In genomic region chr1:214287884-214288283, GRCh38 we compare ENCODE assay signal across 19 cellular contexts. TPM values are rescaled to one million over a fixed set of nuclear protein-coding genes. Genes with fewer than 3 reads are reported as not detected.
DNase-seq lines count a peak whose midpoint lies in the region; ATAC-seq, FAIRE-seq and TF ChIP-seq lines count a peak whose summit lies in the region.
"Had no signal": no experiment of that assay in that cellular context is flagged by ENCODE, and none has a peak within 500 bp of the region (broad histone marks: within the 10 kb centered on the region; RNA-seq: fewer than 3 reads in every experiment).

No MANE protein-coding gene starts in this region.

- peaks cover 0 to 8% (median 6%) of the 10 kb centered on the region in 3 donors for H3K4me1 ChIP-seq in pancreas

- no peak overlapping the region for H3K4me3 ChIP-seq in pancreas
- H3K4me3 ChIP-seq: K562 had no signal

- TF ChIP-seq CTCF in natural killer cell (IDR thresholded peaks at IDR 0.05) (no peak), pancreas (IDR thresholded peaks at IDR 0.05) (no peak)

- H3K4me3 Mint-ChIP-seq in activated naive CD8-positive, alpha-beta T cell treated with anti-CD3 and anti-CD28 coated beads, Interleukin-2, amount 10 ng/mL, durations not matched to agents 7 days and 5 days, result peak overlapping the region; percentile 11
- no peak overlapping the region for H3K4me3 Mint-ChIP-seq in activated naive CD8-positive, alpha-beta T cell treated with anti-CD3 and anti-CD28 coated beads, Interleukin-2, amount 50 U/mL, for 24 hours
- no peak overlapping the region for H3K4me3 Mint-ChIP-seq in central memory CD8-positive, alpha-beta T cell
- peak overlapping the region; percentile 65 for H3K4me3 Mint-ChIP-seq in natural killer cell
- H3K4me3 Mint-ChIP-seq: CD4-positive, alpha-beta T cell; HFFc6 had no signal

- no peaks in the 10 kb centered on the region for H3K9me3 ChIP-seq in pancreas
- H3K9me3 ChIP-seq: Caco-2 had no signal

- H3K27me3 Mint-ChIP-seq in activated naive CD8-positive, alpha-beta T cell treated with anti-CD3 and anti-CD28 coated beads, Interleukin-2, amount 10 ng/mL, durations not matched to agents 7 days and 5 days, result no peaks in the 10 kb centered on the region
- H3K27me3 Mint-ChIP-seq in activated naive CD8-positive, alpha-beta T cell treated with anti-CD3 and anti-CD28 coated beads, Interleukin-2, amount 50 U/mL, for 24 hours, result no peaks in the 10 kb centered on the region
- no peaks in the 10 kb centered on the region for H3K27me3 Mint-ChIP-seq in central memory CD8-positive, alpha-beta T cell
- no peaks in the 10 kb centered on the region for H3K27me3 Mint-ChIP-seq in natural killer cell (ENCODE audit: low read depth in 2 of 2)
- H3K27me3 Mint-ChIP-seq: CD4-positive, alpha-beta T cell had no signal

- no peaks in the 10 kb centered on the region for H3K27me3 ChIP-seq in pancreas

- intact Hi-C loops in natural killer cell (cut with micrococcal nuclease), result no loop called here
- intact Hi-C loops in pancreas (cut with DNase I), result no loop called here

- peaks cover 37% of the 10 kb centered on the region for H3K4me1 Mint-ChIP-seq in activated naive CD8-positive, alpha-beta T cell treated with anti-CD3 and anti-CD28 coated beads, Interleukin-2, amount 10 ng/mL, durations not matched to agents 7 days and 5 days
- peaks cover 40% of the 10 kb centered on the region for H3K4me1 Mint-ChIP-seq in activated naive CD8-positive, alpha-beta T cell treated with anti-CD3 and anti-CD28 coated beads, Interleukin-2, amount 50 U/mL, for 24 hours
- peaks cover 34% of the 10 kb centered on the region for H3K4me1 Mint-ChIP-seq in central memory CD8-positive, alpha-beta T cell
- H3K4me1 Mint-ChIP-seq in natural killer cell, result peaks cover 36 to 54% of the 10 kb centered on the region in 2 donors

- no peaks in the 10 kb centered on the region for H3K36me3 ChIP-seq in pancreas

- no peak overlapping the region for H3K27ac Mint-ChIP-seq in activated naive CD8-positive, alpha-beta T cell treated with anti-CD3 and anti-CD28 coated beads, Interleukin-2, amount 10 ng/mL, durations not matched to agents 7 days and 5 days
- no peak overlapping the region for H3K27ac Mint-ChIP-seq in activated naive CD8-positive, alpha-beta T cell treated with anti-CD3 and anti-CD28 coated beads, Interleukin-2, amount 50 U/mL, for 24 hours
- peak overlapping the region; percentile 47 for H3K27ac Mint-ChIP-seq in central memory CD8-positive, alpha-beta T cell (ENCODE audit: low read depth)
- H3K27ac Mint-ChIP-seq in natural killer cell, result peak overlapping the region; percentile 46 to 74
- H3K27ac Mint-ChIP-seq: CD4-positive, alpha-beta T cell; HFFc6 had no signal

- DNase-seq in activated naive CD8-positive, alpha-beta T cell treated with anti-CD3 and anti-CD28 coated beads, Interleukin-2, amount 10 ng/mL, durations not matched to agents 7 days and 5 days, result no peak
- no peak for DNase-seq in activated naive CD8-positive, alpha-beta T cell treated with anti-CD3 and anti-CD28 coated beads, Interleukin-2, amount 50 U/mL, for 24 hours
- no peak for DNase-seq in central memory CD8-positive, alpha-beta T cell (ENCODE audit: low spot score in 2 of 2)
- DNase-seq in natural killer cell, result no peak
- DNase-seq in A172 (ENCODE audit: low spot score), result no peak
- DNase-seq in pancreas, result no peak
- DNase-seq in SKM-1 (lab: John Stamatoyannopoulos, UW; ENCODE audit: unreplicated experiment), result no peak
- DNase-seq: 8988T; ACHN; C1 segment of cervical spinal cord; Caco-2; CD4-positive, alpha-beta T cell; GF-D8; HCEC 1CT; HFFc6 had no signal

- no peaks in the 10 kb centered on the region for H3K9me3 Mint-ChIP-seq in activated naive CD8-positive, alpha-beta T cell treated with anti-CD3 and anti-CD28 coated beads, Interleukin-2, amount 10 ng/mL, durations not matched to agents 7 days and 5 days
- no peaks in the 10 kb centered on the region for H3K9me3 Mint-ChIP-seq in activated naive CD8-positive, alpha-beta T cell treated with anti-CD3 and anti-CD28 coated beads, Interleukin-2, amount 50 U/mL, for 24 hours
- no peaks in the 10 kb centered on the region for H3K9me3 Mint-ChIP-seq in central memory CD8-positive, alpha-beta T cell
- no peaks in the 10 kb centered on the region for H3K9me3 Mint-ChIP-seq in natural killer cell
- H3K9me3 Mint-ChIP-seq: CD4-positive, alpha-beta T cell; HFFc6 had no signal

- POLR2A ChIA-PET in activated naive CD8-positive, alpha-beta T cell treated with anti-CD3 and anti-CD28 coated beads, Interleukin-2, amount 10 ng/mL, durations not matched to agents 7 days and 5 days (lab: Charles Lee), result no interaction called here

- no peak for FAIRE-seq in pancreas (lab: Jason Lieb, UNC)
- FAIRE-seq: GM19239, H1, K562 had no signal

- no peak overlapping the region for H3K27ac ChIP-seq in pancreas
- H3K27ac ChIP-seq: HL-60 had no signal

- WGBS in pancreas, 2 donors, result 85 to 86% methylated on average over 6 of the region's 6 CpGs

- peak; percentile 61 for ATAC-seq in activated naive CD8-positive, alpha-beta T cell treated with anti-CD3 and anti-CD28 coated beads, Interleukin-2, amount 10 ng/mL, durations not matched to agents 7 days and 5 days (ENCODE audit: low read depth)
- ATAC-seq in activated naive CD8-positive, alpha-beta T cell treated with anti-CD3 and anti-CD28 coated beads, Interleukin-2, amount 50 U/mL, for 24 hours, result no peak
- no peak for ATAC-seq in central memory CD8-positive, alpha-beta T cell (replicated peaks; ENCODE audit: extremely low read depth, poor library complexity, severe bottlenecking)
- ATAC-seq in natural killer cell (peak in 2 of 3 donors; percentile 21 to 51), pancreas (no peak)
- ATAC-seq: K562 had no signal

- peaks cover 22% of the 10 kb centered on the region for H3K36me3 Mint-ChIP-seq in activated naive CD8-positive, alpha-beta T cell treated with anti-CD3 and anti-CD28 coated beads, Interleukin-2, amount 10 ng/mL, durations not matched to agents 7 days and 5 days
- H3K36me3 Mint-ChIP-seq in activated naive CD8-positive, alpha-beta T cell treated with anti-CD3 and anti-CD28 coated beads, Interleukin-2, amount 50 U/mL, for 24 hours (ENCODE audit: low read depth), result peaks cover 18% of the 10 kb centered on the region
- no peaks in the 10 kb centered on the region for H3K36me3 Mint-ChIP-seq in central memory CD8-positive, alpha-beta T cell (ENCODE audit: insufficient read depth)
- no peaks in the 10 kb centered on the region for H3K36me3 Mint-ChIP-seq in natural killer cell

RNA-seq across cellular contexts. Expression of gene SMYD2, which starts 6.9 kb away (rescaled TPM):
- total RNA-seq in activated naive CD8-positive, alpha-beta T cell treated with anti-CD3 and anti-CD28 coated beads, Interleukin-2, amount 10 ng/mL, durations not matched to agents 7 days and 5 days, result 10 to 100 TPM; 38.1 to 41.6 TPM
- 10 to 100 TPM; 23.1 to 27.8 (median 26.9) TPM for total RNA-seq in natural killer cell
- 77.2 and 81.1 TPM in 2 replicates for total RNA-seq in A172 (2014; rRNA removed; shearing (Covaris generic))
- 10 to 100 TPM; 12.9 to 26.3 (median 15.3) TPM for total RNA-seq in pancreas
- polyA plus RNA-seq in pancreas, result 10 to 100 TPM; 18.0 to 24.1 TPM

Comparison
In these comparisons a context has a peak if more than half of its experiments do, and no peak if none do; other contexts are left out.
1. ATAC-seq: peak in activated naive CD8-positive, alpha-beta T cell treated with anti-CD3 and anti-CD28 coated beads, Interleukin-2, amount 10 ng/mL, durations not matched to agents 7 days and 5 days (single experiment) and natural killer cell (2 of 3); none in activated naive CD8-positive, alpha-beta T cell treated with anti-CD3 and anti-CD28 coated beads, Interleukin-2, amount 50 U/mL, for 24 hours (single experiment), central memory CD8-positive, alpha-beta T cell (single experiment) and pancreas (0 of 4).
2. H3K4me3 Mint-ChIP-seq: peak in activated naive CD8-positive, alpha-beta T cell treated with anti-CD3 and anti-CD28 coated beads, Interleukin-2, amount 10 ng/mL, durations not matched to agents 7 days and 5 days (single experiment) and natural killer cell (single experiment); none in activated naive CD8-positive, alpha-beta T cell treated with anti-CD3 and anti-CD28 coated beads, Interleukin-2, amount 50 U/mL, for 24 hours (single experiment) and central memory CD8-positive, alpha-beta T cell (single experiment).
3. H3K27ac Mint-ChIP-seq: peak in central memory CD8-positive, alpha-beta T cell (single experiment) and natural killer cell (2 of 2); none in activated naive CD8-positive, alpha-beta T cell treated with anti-CD3 and anti-CD28 coated beads, Interleukin-2, amount 10 ng/mL, durations not matched to agents 7 days and 5 days (single experiment) and activated naive CD8-positive, alpha-beta T cell treated with anti-CD3 and anti-CD28 coated beads, Interleukin-2, amount 50 U/mL, for 24 hours (single experiment).